Comparison of ENCODE assay signal across 15 cellular contexts in genomic region chr19:12984683-12985048, GRCh38. TPM values are rescaled to one million over a fixed set of nuclear protein-coding genes. Genes with fewer than 3 reads are reported as not detected.
DNase-seq lines count a peak whose midpoint lies in the region; ATAC-seq and TF ChIP-seq lines count a peak whose summit lies in the region.
"Had no signal": no experiment of that assay in that cellular context is flagged by ENCODE, and none has a peak within 500 bp of the region (broad histone marks: within the 10 kb centered on the region; RNA-seq: fewer than 3 reads in every experiment).

No MANE protein-coding gene starts in this region.

- H3K36me3 ChIP-seq in H7 (replicated peaks; ENCODE audit: control insufficient read depth, insufficient read depth, low read length) (no peaks in the 10 kb centered on the region), Panc1 (ENCODE audit: control insufficient read depth, insufficient read depth, low read length) (no peaks in the 10 kb centered on the region), gastrocnemius medialis (no peaks in the 10 kb centered on the region)
- H3K36me3 ChIP-seq: left lung had no signal

- TF ChIP-seq POLR2A in gastrocnemius medialis (IDR thresholded peaks at IDR 0.05), result no peak

- H3K4me3 ChIP-seq in H7 (ENCODE audit: insufficient read depth, low read depth, low read length) (no peak overlapping the region), Panc1 (ENCODE audit: low read depth in 2 of 2, low read length in 2 of 2) (no peak overlapping the region), gastrocnemius medialis (no peak overlapping the region)
- H3K4me3 ChIP-seq: left lung had no signal

- H3K9me3 ChIP-seq in Panc1 (ENCODE audit: control insufficient read depth, insufficient read depth, low read depth, low read length), result no peaks in the 10 kb centered on the region
- no peaks in the 10 kb centered on the region for H3K9me3 ChIP-seq in gastrocnemius medialis
- H3K9me3 ChIP-seq: left lung had no signal

- CTCF ChIA-PET in Panc1 (lab: Charles Lee), result interaction anchor here (1.1 kb wide), 1 partner anchor 19 kb away, joined by 4 read pairs; no protein-coding TSS in a partner anchor

- in situ Hi-C loops in Panc1 (cut with HindIII; ENCODE audit: low pct_unique_long_range_greater_than_20kb, low sequenced_read_pairs), result no loop called here
- in situ Hi-C loops in gastrocnemius medialis (cut with MboI; ENCODE audit: low sequenced_read_pairs in 4 of 4), result loop anchor here (5.0 to 10.0 kb wide), 3 partner anchors 50 to 110 kb away; no protein-coding TSS in a partner anchor

- H3K27me3 ChIP-seq in H7 (ENCODE audit: control insufficient read depth, insufficient read depth, low read length) (peaks cover 19% of the 10 kb centered on the region), Panc1 (ENCODE audit: control insufficient read depth, insufficient read depth, low read length) (no peaks in the 10 kb centered on the region), gastrocnemius medialis (no peaks in the 10 kb centered on the region)

- POLR2A ChIA-PET in Panc1 (lab: Charles Lee), result no interaction called here

- intact Hi-C loops in Panc1 (cut with micrococcal nuclease; ENCODE audit: unreplicated experiment), result loop anchor here (10.0 kb wide), 1 partner anchor 50 kb away; no protein-coding TSS in a partner anchor
- intact Hi-C loops in left ventricle myocardium superior (cut with micrococcal nuclease), result loop anchor here (5.0 kb wide), 1 partner anchor 103 kb away; no protein-coding TSS in a partner anchor
- intact Hi-C loops in gastrocnemius medialis (cut with DNase I; ENCODE audit: low total_unique reads), result loop anchor here (2.0 kb wide), 1 partner anchor 48 kb away; no protein-coding TSS in a partner anchor

- no peak for TF ChIP-seq CTCF in Panc1 (IDR thresholded peaks at IDR 0.05)
- TF ChIP-seq CTCF in gastrocnemius medialis (IDR thresholded peaks at IDR 0.05 in 4 of 5, conservative IDR thresholded peaks at IDR 0.05 in 1 of 5), result no peak

- DNase-seq in H7 (peak; percentile 59), Panc1 (ENCODE audit: low read depth, low spot score) (no peak), left ventricle myocardium superior (no peak), gastrocnemius medialis (no peak), COLO668 (lab: John Stamatoyannopoulos, UW; ENCODE audit: unreplicated experiment) (no peak), foreskin melanocyte (no peak)
- no peak for DNase-seq in effector CD8-positive, alpha-beta T cell (lab: John Stamatoyannopoulos, UW)
- DNase-seq: activated naive CD8-positive, alpha-beta T cell treated with anti-CD3 and anti-CD28 coated beads, Interleukin-2, amount 10 ng/mL, durations not matched to agents 7 days and 5 days; left lung; NCI-H748 treated with DMSO at 0.1 percent for 48 hours; SIG-M5; stimulated activated CD4-positive, alpha-beta T cell treated with anti-CD3 and anti-CD28 coated beads, Interleukin-4, amount 100 ng/mL, for 1 hour had no signal

- H3K4me1 ChIP-seq in Panc1 (ENCODE audit: control insufficient read depth, insufficient read depth, low read length), result peaks cover 12% of the 10 kb centered on the region
- H3K4me1 ChIP-seq in gastrocnemius medialis, result peaks cover 18 to 20% of the 10 kb centered on the region in 2 donors

- BruUV-seq in Panc1 (replicated peaks; lab: Mats Ljungman, UMichigan), result no TSS peak

- ATAC-seq in Panc1 (no peak), left ventricle myocardium superior (peak; percentile 2), gastrocnemius medialis (peak in 1 of 2 donors; percentile 9), GM19328 (IDR thresholded peaks at IDR 0.05; ENCODE audit: unreplicated experiment) (no peak)

- peak overlapping the region; percentile 69; the same call in 1 of the 2 replicates for H3K27ac ChIP-seq in Panc1 (ENCODE audit: low read length)
- peak overlapping the region; percentile 78 to 87 (median 84) for H3K27ac ChIP-seq in gastrocnemius medialis
- H3K27ac ChIP-seq: left lung had no signal

RNA-seq across cellular contexts. Expression of gene NFIX, which starts 10.6 kb away (rescaled TPM):
- 0.03 and 0.07 TPM in 2 replicates for total RNA-seq in H7 (2014; rRNA removed; shearing (Covaris generic))
- 144 TPM for total RNA-seq in Panc1 (2021; ENCODE audit: unreplicated experiment)
- 107 TPM for polyA plus RNA-seq in Panc1 (2012; ENCODE audit: insufficient read length)
- total RNA-seq in left ventricle myocardium superior, result 171 TPM
- 100 to 1,000 TPM in 2 of 4 donors, 10 to 100 TPM in 2; 31.9 to 128 (median 105) TPM for total RNA-seq in gastrocnemius medialis

RNA-seq across cellular contexts. Expression of gene DAND5, which starts 15.3 kb away (rescaled TPM):
- total RNA-seq in H7 (2014; rRNA removed; shearing (Covaris generic)), result 0.15 TPM in 1 of 2 replicates, not detected in the other
- total RNA-seq in Panc1 (2021; ENCODE audit: unreplicated experiment) (0.54 TPM), left ventricle myocardium superior (11.2 TPM), gastrocnemius medialis (not detected)
- 1.5 TPM for polyA plus RNA-seq in Panc1 (2012; ENCODE audit: insufficient read length)
- total RNA-seq: activated naive CD8-positive, alpha-beta T cell treated with anti-CD3 and anti-CD28 coated beads, Interleukin-2, amount 10 ng/mL, durations not matched to agents 7 days and 5 days; CD8-positive, alpha-beta T cell; osteocyte had no signal

RNA-seq across cellular contexts. Expression of gene GADD45GIP1, which starts 27.6 kb away (rescaled TPM):
- 40.4 and 51.7 TPM in 2 replicates for total RNA-seq in H7 (2014; rRNA removed; shearing (Covaris generic))
- total RNA-seq in Panc1 (2021; ENCODE audit: unreplicated experiment) (36.7 TPM), left ventricle myocardium superior (28.7 TPM), gastrocnemius medialis (10 to 100 TPM; 50.7 to 71.0 (median 61.4) TPM)
- 86.1 TPM for polyA plus RNA-seq in Panc1 (2012; ENCODE audit: insufficient read length)

RNA-seq across cellular contexts. Expression of gene RAD23A, which starts 39.0 kb away (rescaled TPM):
- total RNA-seq in H7 (2014; rRNA removed; shearing (Covaris generic)), result 146 and 155 TPM in 2 replicates
- total RNA-seq in Panc1 (2021; ENCODE audit: unreplicated experiment), result 111 TPM
- 173 TPM for polyA plus RNA-seq in Panc1 (2012; ENCODE audit: insufficient read length)
- total RNA-seq in left ventricle myocardium superior, result 188 TPM
- total RNA-seq in gastrocnemius medialis, result 100 to 1,000 TPM; 618 to 949 (median 780) TPM

RNA-seq across cellular contexts. Expression of gene CALR, which starts 46.3 kb away (rescaled TPM):
- 911 and 1,131 TPM in 2 replicates for total RNA-seq in H7 (2014; rRNA removed; shearing (Covaris generic))
- total RNA-seq in Panc1 (2021; ENCODE audit: unreplicated experiment) (1,060 TPM), left ventricle myocardium superior (422 TPM), gastrocnemius medialis (100 to 1,000 TPM; 110 to 195 (median 135) TPM)
- polyA plus RNA-seq in Panc1 (2012; ENCODE audit: insufficient read length), result 775 TPM

Comparison
In these comparisons a context has a peak if more than half of its experiments do, and no peak if none do; other contexts are left out.
1. RNA of gene NFIX, which starts 10.6 kb away (total RNA-seq): 171 TPM in left ventricle myocardium superior (single experiment), 144 TPM in Panc1 (single experiment) and 31.9 to 128 TPM in gastrocnemius medialis; 0.03 to 0.07 TPM in H7; every median in the first group is over 10 times any median in the second.